In the genomic region with DNA sequence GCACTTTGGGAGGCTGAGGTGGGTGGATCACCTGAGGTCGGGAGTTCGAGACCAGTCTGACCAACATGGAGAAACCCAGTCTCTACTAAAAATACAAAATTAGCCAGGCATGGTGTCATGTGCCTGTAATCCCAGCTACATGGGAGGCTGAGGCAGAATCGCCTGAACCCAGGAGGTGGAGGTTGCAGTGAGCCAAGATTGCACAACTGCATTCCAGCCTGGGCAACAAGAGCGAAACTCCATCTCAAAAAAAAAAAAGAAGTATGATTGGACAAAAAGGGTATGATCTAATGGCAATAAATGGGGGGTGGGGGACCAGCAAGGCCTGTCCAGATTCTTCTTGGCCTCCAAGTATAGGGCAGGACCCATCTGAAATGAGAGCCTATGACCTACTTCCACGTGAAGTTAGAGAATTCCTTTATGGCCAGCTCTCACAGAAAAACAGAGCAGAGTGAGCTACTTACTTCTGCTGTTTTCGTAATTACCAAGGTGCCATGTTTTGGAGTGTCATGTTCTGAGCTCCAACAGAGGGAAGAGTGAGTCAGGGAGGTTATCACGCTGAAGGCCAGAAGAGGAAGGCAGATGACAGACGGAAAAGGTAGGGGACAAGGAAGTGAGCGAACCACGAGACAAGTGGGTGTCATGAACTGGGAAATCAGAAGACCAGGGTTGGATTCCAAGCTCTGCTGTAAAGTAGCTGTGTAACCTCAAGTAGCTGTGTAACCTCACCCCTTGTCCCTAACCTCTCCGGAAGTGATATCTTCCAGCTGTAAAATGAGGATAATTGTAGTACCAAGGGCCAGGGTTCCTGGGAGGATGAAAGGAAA, we compare ENCODE assay signal across 1 cellular context.
TF ChIP-seq lines count a peak whose summit lies in the region.

No MANE protein-coding gene starts in this region.

TF ChIP-seq in K562, 482 proteins besides CTCF, POLR2A, EP300 and RAD21 (continued from another document):
- TF ChIP-seq, protein P1, sequence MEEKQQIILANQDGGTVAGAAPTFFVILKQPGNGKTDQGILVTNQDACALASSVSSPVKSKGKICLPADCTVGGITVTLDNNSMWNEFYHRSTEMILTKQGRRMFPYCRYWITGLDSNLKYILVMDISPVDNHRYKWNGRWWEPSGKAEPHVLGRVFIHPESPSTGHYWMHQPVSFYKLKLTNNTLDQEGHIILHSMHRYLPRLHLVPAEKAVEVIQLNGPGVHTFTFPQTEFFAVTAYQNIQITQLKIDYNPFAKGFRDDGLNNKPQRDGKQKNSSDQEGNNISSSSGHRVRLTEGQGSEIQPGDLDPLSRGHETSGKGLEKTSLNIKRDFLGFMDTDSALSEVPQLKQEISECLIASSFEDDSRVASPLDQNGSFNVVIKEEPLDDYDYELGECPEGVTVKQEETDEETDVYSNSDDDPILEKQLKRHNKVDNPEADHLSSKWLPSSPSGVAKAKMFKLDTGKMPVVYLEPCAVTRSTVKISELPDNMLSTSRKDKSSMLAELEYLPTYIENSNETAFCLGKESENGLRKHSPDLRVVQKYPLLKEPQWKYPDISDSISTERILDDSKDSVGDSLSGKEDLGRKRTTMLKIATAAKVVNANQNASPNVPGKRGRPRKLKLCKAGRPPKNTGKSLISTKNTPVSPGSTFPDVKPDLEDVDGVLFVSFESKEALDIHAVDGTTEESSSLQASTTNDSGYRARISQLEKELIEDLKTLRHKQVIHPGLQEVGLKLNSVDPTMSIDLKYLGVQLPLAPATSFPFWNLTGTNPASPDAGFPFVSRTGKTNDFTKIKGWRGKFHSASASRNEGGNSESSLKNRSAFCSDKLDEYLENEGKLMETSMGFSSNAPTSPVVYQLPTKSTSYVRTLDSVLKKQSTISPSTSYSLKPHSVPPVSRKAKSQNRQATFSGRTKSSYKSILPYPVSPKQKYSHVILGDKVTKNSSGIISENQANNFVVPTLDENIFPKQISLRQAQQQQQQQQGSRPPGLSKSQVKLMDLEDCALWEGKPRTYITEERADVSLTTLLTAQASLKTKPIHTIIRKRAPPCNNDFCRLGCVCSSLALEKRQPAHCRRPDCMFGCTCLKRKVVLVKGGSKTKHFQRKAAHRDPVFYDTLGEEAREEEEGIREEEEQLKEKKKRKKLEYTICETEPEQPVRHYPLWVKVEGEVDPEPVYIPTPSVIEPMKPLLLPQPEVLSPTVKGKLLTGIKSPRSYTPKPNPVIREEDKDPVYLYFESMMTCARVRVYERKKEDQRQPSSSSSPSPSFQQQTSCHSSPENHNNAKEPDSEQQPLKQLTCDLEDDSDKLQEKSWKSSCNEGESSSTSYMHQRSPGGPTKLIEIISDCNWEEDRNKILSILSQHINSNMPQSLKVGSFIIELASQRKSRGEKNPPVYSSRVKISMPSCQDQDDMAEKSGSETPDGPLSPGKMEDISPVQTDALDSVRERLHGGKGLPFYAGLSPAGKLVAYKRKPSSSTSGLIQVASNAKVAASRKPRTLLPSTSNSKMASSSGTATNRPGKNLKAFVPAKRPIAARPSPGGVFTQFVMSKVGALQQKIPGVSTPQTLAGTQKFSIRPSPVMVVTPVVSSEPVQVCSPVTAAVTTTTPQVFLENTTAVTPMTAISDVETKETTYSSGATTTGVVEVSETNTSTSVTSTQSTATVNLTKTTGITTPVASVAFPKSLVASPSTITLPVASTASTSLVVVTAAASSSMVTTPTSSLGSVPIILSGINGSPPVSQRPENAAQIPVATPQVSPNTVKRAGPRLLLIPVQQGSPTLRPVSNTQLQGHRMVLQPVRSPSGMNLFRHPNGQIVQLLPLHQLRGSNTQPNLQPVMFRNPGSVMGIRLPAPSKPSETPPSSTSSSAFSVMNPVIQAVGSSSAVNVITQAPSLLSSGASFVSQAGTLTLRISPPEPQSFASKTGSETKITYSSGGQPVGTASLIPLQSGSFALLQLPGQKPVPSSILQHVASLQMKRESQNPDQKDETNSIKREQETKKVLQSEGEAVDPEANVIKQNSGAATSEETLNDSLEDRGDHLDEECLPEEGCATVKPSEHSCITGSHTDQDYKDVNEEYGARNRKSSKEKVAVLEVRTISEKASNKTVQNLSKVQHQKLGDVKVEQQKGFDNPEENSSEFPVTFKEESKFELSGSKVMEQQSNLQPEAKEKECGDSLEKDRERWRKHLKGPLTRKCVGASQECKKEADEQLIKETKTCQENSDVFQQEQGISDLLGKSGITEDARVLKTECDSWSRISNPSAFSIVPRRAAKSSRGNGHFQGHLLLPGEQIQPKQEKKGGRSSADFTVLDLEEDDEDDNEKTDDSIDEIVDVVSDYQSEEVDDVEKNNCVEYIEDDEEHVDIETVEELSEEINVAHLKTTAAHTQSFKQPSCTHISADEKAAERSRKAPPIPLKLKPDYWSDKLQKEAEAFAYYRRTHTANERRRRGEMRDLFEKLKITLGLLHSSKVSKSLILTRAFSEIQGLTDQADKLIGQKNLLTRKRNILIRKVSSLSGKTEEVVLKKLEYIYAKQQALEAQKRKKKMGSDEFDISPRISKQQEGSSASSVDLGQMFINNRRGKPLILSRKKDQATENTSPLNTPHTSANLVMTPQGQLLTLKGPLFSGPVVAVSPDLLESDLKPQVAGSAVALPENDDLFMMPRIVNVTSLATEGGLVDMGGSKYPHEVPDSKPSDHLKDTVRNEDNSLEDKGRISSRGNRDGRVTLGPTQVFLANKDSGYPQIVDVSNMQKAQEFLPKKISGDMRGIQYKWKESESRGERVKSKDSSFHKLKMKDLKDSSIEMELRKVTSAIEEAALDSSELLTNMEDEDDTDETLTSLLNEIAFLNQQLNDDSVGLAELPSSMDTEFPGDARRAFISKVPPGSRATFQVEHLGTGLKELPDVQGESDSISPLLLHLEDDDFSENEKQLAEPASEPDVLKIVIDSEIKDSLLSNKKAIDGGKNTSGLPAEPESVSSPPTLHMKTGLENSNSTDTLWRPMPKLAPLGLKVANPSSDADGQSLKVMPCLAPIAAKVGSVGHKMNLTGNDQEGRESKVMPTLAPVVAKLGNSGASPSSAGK (IDR thresholded peaks at IDR 0.05), result no peak
- TF ChIP-seq ZNF212 (CRISPR knock-in tag; IDR thresholded peaks at IDR 0.05) (no peak), SPI1 (IDR thresholded peaks at IDR 0.05; ENCODE audit: borderline replicate concordance, low read depth, low read length) (peak; percentile 56; the same call in 1 of the 2 replicates), EGR1 (conservative IDR thresholded peaks at IDR 0.05) (0 out of 2 replicates have a peak, but pooled peaks have one; percentile 15), ZEB2 (IDR thresholded peaks at IDR 0.05) (0 out of 2 replicates have a peak, but pooled peaks have one; percentile 24), ETV1 (tag; conservative IDR thresholded peaks at IDR 0.05; ENCODE audit: low read depth) (peak; percentile 66), MEIS2 (IDR thresholded peaks at IDR 0.05; ENCODE audit: partially characterized antibody) (peak; percentile 42)
- TF ChIP-seq, protein P2, sequence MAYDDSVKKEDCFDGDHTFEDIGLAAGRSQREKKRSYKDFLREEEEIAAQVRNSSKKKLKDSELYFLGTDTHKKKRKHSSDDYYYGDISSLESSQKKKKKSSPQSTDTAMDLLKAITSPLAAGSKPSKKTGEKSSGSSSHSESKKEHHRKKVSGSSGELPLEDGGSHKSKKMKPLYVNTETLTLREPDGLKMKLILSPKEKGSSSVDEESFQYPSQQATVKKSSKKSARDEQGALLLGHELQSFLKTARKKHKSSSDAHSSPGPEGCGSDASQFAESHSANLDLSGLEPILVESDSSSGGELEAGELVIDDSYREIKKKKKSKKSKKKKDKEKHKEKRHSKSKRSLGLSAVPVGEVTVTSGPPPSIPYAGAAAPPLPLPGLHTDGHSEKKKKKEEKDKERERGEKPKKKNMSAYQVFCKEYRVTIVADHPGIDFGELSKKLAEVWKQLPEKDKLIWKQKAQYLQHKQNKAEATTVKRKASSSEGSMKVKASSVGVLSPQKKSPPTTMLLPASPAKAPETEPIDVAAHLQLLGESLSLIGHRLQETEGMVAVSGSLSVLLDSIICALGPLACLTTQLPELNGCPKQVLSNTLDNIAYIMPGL (CRISPR knock-in tag; IDR thresholded peaks at IDR 0.05), result no peak
